1 cellular context compared by ENCODE assay signal in genomic region chrX:119753639-119754257, GRCh38.
TF ChIP-seq lines count a peak whose summit lies in the region.

No MANE protein-coding gene starts in this region.

TF ChIP-seq in GM23338, 12 proteins besides CTCF, POLR2A, EP300 and RAD21 (continued from another document):
- TF ChIP-seq ZNF462 (CRISPR knock-in tag; IDR thresholded peaks at IDR 0.05) (no peak), STAT1 (IDR thresholded peaks at IDR 0.05; ENCODE audit: unreplicated experiment) (no peak), EZH2phosphoT487 (IDR thresholded peaks at IDR 0.05; ENCODE audit: unreplicated experiment) (no peak), ETS1 (IDR thresholded peaks at IDR 0.05) (no peak), NANOG (IDR thresholded peaks at IDR 0.05; ENCODE audit: borderline replicate concordance) (no peak)
